Comparison of ENCODE assay signal across 1 cellular context in genomic region chr17:68205251-68205807, GRCh38.
TF ChIP-seq lines count a peak whose summit lies in the region.

No MANE protein-coding gene starts in this region.

TF ChIP-seq in HepG2, 621 proteins besides CTCF, POLR2A, EP300 and RAD21 (continued from another document and continues in another):
- TF ChIP-seq, protein P1, sequence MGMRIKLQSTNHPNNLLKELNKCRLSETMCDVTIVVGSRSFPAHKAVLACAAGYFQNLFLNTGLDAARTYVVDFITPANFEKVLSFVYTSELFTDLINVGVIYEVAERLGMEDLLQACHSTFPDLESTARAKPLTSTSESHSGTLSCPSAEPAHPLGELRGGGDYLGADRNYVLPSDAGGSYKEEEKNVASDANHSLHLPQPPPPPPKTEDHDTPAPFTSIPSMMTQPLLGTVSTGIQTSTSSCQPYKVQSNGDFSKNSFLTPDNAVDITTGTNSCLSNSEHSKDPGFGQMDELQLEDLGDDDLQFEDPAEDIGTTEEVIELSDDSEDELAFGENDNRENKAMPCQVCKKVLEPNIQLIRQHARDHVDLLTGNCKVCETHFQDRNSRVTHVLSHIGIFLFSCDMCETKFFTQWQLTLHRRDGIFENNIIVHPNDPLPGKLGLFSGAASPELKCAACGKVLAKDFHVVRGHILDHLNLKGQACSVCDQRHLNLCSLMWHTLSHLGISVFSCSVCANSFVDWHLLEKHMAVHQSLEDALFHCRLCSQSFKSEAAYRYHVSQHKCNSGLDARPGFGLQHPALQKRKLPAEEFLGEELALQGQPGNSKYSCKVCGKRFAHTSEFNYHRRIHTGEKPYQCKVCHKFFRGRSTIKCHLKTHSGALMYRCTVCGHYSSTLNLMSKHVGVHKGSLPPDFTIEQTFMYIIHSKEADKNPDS (CRISPR knock-in tag; IDR thresholded peaks at IDR 0.05), result no peak
- peak; percentile 87; the same call in 1 of the 2 replicates for TF ChIP-seq ZNF280B (CRISPR knock-in tag; IDR thresholded peaks at IDR 0.05; ENCODE audit: borderline replicate concordance)
- peak; percentile 43; the same call in 1 of the 2 replicates for TF ChIP-seq ZNF629 (CRISPR knock-in tag; conservative IDR thresholded peaks at IDR 0.05)
- peak; percentile 92 for TF ChIP-seq ZIK1 (CRISPR knock-in tag; IDR thresholded peaks at IDR 0.05; ENCODE audit: borderline replicate concordance, low read depth)
- peak; percentile 71 for TF ChIP-seq PPARG (CRISPR knock-in tag; conservative IDR thresholded peaks at IDR 0.05)
- no peak for TF ChIP-seq NFIC (IDR thresholded peaks at IDR 0.05; ENCODE audit: low read length)
- peak; percentile 66; the same call in 1 of the 2 replicates for TF ChIP-seq SOX5 (CRISPR knock-in tag; IDR thresholded peaks at IDR 0.05; ENCODE audit: borderline replicate concordance)
- TF ChIP-seq KLF16 (CRISPR knock-in tag; IDR thresholded peaks at IDR 0.05), result peak in 1 of 2 experiments; percentile 79; a peak in 2 of 4 replicates
- peak; percentile 35; the same call in 1 of the 2 replicates for TF ChIP-seq ESRRA (CRISPR knock-in tag; IDR thresholded peaks at IDR 0.05; ENCODE audit: low read depth)
- 0 out of 2 replicates have a peak, but pooled peaks have one; percentile 13 for TF ChIP-seq HNRNPL (IDR thresholded peaks at IDR 0.05; ENCODE audit: low read depth, low read length)
- peak; percentile 54 for TF ChIP-seq RBM39 (IDR thresholded peaks at IDR 0.05; ENCODE audit: low read depth, low read length, poor library complexity, severe bottlenecking)
- no peak for TF ChIP-seq SOX13 (IDR thresholded peaks at IDR 0.05)
- peak in 1 of 2 experiments; percentile 57; a peak in 2 of 4 replicates for TF ChIP-seq SOX13 (CRISPR knock-in tag; conservative IDR thresholded peaks at IDR 0.05 in 1 of 2, IDR thresholded peaks at IDR 0.05 in 1 of 2)
- no peak; the same call in 1 of the 2 replicates for TF ChIP-seq HES4 (CRISPR knock-in tag; IDR thresholded peaks at IDR 0.05; ENCODE audit: borderline replicate concordance)
- TF ChIP-seq ZNF496 (CRISPR knock-in tag; IDR thresholded peaks at IDR 0.05; ENCODE audit: insufficient replicate concordance), result no peak
- peak; percentile 45; the same call in 1 of the 2 replicates for TF ChIP-seq SP5 (CRISPR knock-in tag; IDR thresholded peaks at IDR 0.05; ENCODE audit: borderline replicate concordance, low read depth)
- no peak for TF ChIP-seq CREB1 (IDR thresholded peaks at IDR 0.05)
- TF ChIP-seq CREB1 (CRISPR knock-in tag; IDR thresholded peaks at IDR 0.05), result no peak
- TF ChIP-seq LCORL (IDR thresholded peaks at IDR 0.05), result no peak
- peak; percentile 48; the same call in 1 of the 2 replicates for TF ChIP-seq LCORL (CRISPR knock-in tag; IDR thresholded peaks at IDR 0.05)
- TF ChIP-seq CHCHD3 (CRISPR knock-in tag; IDR thresholded peaks at IDR 0.05), result no peak; the same call in 1 of the 2 replicates
- TF ChIP-seq, protein P2, sequence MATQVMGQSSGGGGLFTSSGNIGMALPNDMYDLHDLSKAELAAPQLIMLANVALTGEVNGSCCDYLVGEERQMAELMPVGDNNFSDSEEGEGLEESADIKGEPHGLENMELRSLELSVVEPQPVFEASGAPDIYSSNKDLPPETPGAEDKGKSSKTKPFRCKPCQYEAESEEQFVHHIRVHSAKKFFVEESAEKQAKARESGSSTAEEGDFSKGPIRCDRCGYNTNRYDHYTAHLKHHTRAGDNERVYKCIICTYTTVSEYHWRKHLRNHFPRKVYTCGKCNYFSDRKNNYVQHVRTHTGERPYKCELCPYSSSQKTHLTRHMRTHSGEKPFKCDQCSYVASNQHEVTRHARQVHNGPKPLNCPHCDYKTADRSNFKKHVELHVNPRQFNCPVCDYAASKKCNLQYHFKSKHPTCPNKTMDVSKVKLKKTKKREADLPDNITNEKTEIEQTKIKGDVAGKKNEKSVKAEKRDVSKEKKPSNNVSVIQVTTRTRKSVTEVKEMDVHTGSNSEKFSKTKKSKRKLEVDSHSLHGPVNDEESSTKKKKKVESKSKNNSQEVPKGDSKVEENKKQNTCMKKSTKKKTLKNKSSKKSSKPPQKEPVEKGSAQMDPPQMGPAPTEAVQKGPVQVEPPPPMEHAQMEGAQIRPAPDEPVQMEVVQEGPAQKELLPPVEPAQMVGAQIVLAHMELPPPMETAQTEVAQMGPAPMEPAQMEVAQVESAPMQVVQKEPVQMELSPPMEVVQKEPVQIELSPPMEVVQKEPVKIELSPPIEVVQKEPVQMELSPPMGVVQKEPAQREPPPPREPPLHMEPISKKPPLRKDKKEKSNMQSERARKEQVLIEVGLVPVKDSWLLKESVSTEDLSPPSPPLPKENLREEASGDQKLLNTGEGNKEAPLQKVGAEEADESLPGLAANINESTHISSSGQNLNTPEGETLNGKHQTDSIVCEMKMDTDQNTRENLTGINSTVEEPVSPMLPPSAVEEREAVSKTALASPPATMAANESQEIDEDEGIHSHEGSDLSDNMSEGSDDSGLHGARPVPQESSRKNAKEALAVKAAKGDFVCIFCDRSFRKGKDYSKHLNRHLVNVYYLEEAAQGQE (IDR thresholded peaks at IDR 0.05; ENCODE audit: borderline replicate concordance in 1 of 2, low read depth in 1 of 2, low read length in 2 of 2), result 0 out of 4 replicates have a peak, but pooled peaks of 1 of the 2 experiments have one; percentile 23
- 0 out of 2 replicates have a peak, but pooled peaks have one; percentile 42 for TF ChIP-seq ZSCAN20 (CRISPR knock-in tag; IDR thresholded peaks at IDR 0.05; ENCODE audit: borderline replicate concordance)
- TF ChIP-seq, protein P3, sequence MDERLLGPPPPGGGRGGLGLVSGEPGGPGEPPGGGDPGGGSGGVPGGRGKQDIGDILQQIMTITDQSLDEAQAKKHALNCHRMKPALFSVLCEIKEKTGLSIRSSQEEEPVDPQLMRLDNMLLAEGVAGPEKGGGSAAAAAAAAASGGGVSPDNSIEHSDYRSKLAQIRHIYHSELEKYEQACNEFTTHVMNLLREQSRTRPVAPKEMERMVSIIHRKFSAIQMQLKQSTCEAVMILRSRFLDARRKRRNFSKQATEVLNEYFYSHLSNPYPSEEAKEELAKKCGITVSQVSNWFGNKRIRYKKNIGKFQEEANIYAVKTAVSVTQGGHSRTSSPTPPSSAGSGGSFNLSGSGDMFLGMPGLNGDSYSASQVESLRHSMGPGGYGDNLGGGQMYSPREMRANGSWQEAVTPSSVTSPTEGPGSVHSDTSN (CRISPR knock-in tag; IDR thresholded peaks at IDR 0.05), result no peak
- no peak for TF ChIP-seq MBD4 (IDR thresholded peaks at IDR 0.05; ENCODE audit: borderline replicate concordance, low read length)
- peak; percentile 78; the same call in 1 of the 2 replicates for TF ChIP-seq ARID4A (CRISPR knock-in tag; IDR thresholded peaks at IDR 0.05; ENCODE audit: borderline replicate concordance)
- TF ChIP-seq SRY (CRISPR knock-in tag; IDR thresholded peaks at IDR 0.05), result peak; percentile 54; the same call in 1 of the 2 replicates
- TF ChIP-seq ZNF205 (CRISPR knock-in tag; IDR thresholded peaks at IDR 0.05), result peak; percentile 56
- peak; percentile 71; the same call in 1 of the 2 replicates for TF ChIP-seq KAT7 (CRISPR knock-in tag; IDR thresholded peaks at IDR 0.05; ENCODE audit: borderline replicate concordance)
- TF ChIP-seq ZNF607 (CRISPR knock-in tag; IDR thresholded peaks at IDR 0.05; ENCODE audit: borderline replicate concordance), result peak; percentile 90
- no peak for TF ChIP-seq MYNN (CRISPR knock-in tag; IDR thresholded peaks at IDR 0.05; ENCODE audit: low read depth)
- TF ChIP-seq, protein P4, sequence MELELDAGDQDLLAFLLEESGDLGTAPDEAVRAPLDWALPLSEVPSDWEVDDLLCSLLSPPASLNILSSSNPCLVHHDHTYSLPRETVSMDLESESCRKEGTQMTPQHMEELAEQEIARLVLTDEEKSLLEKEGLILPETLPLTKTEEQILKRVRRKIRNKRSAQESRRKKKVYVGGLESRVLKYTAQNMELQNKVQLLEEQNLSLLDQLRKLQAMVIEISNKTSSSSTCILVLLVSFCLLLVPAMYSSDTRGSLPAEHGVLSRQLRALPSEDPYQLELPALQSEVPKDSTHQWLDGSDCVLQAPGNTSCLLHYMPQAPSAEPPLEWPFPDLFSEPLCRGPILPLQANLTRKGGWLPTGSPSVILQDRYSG (CRISPR knock-in tag; IDR thresholded peaks at IDR 0.05), result peak; percentile 86; the same call in 1 of the 2 replicates
- TF ChIP-seq, protein P5, sequence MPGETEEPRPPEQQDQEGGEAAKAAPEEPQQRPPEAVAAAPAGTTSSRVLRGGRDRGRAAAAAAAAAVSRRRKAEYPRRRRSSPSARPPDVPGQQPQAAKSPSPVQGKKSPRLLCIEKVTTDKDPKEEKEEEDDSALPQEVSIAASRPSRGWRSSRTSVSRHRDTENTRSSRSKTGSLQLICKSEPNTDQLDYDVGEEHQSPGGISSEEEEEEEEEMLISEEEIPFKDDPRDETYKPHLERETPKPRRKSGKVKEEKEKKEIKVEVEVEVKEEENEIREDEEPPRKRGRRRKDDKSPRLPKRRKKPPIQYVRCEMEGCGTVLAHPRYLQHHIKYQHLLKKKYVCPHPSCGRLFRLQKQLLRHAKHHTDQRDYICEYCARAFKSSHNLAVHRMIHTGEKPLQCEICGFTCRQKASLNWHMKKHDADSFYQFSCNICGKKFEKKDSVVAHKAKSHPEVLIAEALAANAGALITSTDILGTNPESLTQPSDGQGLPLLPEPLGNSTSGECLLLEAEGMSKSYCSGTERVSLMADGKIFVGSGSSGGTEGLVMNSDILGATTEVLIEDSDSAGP (CRISPR knock-in tag; IDR thresholded peaks at IDR 0.05; ENCODE audit: borderline replicate concordance), result peak; percentile 82
- TF ChIP-seq SP2 (CRISPR knock-in tag; IDR thresholded peaks at IDR 0.05), result peak; percentile 54
- peak; percentile 92 for TF ChIP-seq MTA1 (CRISPR knock-in tag; IDR thresholded peaks at IDR 0.05; ENCODE audit: borderline replicate concordance)
- TF ChIP-seq FOXA3 (CRISPR knock-in tag; IDR thresholded peaks at IDR 0.05), result peak; percentile 70
- TF ChIP-seq ERF (CRISPR knock-in tag; IDR thresholded peaks at IDR 0.05), result peak; percentile 77
- TF ChIP-seq YEATS2 (CRISPR knock-in tag; IDR thresholded peaks at IDR 0.05; ENCODE audit: borderline replicate concordance), result 0 out of 2 replicates have a peak, but pooled peaks have one; percentile 58
- no peak for TF ChIP-seq MTF1 (CRISPR knock-in tag; IDR thresholded peaks at IDR 0.05)
- TF ChIP-seq HNF4G (IDR thresholded peaks at IDR 0.05; ENCODE audit: borderline replicate concordance, low read depth, low read length), result 0 out of 2 replicates have a peak, but pooled peaks have one; percentile 34
- no peak for TF ChIP-seq HNF4G (CRISPR knock-in tag; IDR thresholded peaks at IDR 0.05; ENCODE audit: borderline replicate concordance, low read depth)
- TF ChIP-seq ZNF879 (CRISPR knock-in tag; IDR thresholded peaks at IDR 0.05), result no peak
- peak; percentile 81; the same call in 1 of the 2 replicates for TF ChIP-seq DZIP1 (CRISPR knock-in tag; IDR thresholded peaks at IDR 0.05)
- TF ChIP-seq PHF21A (CRISPR knock-in tag; IDR thresholded peaks at IDR 0.05), result peak; percentile 80
- no peak for TF ChIP-seq TCF7L2 (IDR thresholded peaks at IDR 0.05; ENCODE audit: low read depth, low read length)
- TF ChIP-seq MXD4 (CRISPR knock-in tag; IDR thresholded peaks at IDR 0.05), result peak; percentile 76
- no peak for TF ChIP-seq MED13 (CRISPR knock-in tag; IDR thresholded peaks at IDR 0.05)
- no peak for TF ChIP-seq ZNF549 (CRISPR knock-in tag; IDR thresholded peaks at IDR 0.05)
